ENCODE assay signal across 8 cellular contexts in the genomic region with DNA sequence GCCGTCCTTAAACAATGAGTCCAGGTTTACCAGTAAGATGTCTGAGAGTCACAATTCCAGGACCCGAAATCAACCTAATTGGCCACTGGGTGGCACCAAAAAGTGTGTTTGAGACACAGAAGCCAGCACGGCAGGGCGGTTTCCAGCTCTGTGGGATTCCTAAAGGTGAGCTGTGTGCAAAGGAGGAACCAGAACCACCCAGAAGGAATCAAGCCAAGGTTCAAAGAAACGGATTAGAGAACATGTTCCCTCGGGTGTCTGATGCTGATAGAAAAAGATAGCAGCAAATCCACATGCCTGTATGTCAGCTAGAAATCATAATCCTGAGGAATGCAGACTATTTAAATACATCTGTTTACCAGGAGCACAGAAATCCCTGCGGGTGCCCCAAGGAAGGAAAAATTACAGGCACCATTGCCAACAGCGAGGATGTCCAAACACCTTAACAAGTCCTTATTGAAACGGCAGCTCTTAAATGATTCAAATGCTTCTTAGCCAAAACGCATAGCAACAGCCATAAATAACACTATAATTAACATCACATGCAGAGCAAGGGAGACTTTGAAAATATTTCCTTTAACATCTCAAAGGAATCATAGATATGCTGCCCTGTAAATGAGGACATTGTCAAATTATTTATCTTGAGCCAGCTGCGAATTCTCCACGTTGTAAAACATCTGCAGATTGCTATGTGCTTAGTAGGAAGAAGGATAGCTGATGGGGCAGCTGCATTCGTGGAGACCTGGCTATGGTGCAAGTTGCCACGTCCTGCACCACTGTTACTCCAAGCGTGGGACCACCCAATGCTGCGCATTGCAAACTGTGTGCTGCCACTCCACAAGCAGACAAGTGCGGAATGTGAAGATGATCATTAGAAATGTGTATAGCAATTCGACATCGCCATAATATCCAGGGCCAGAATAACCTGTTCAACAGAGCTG.
DNase-seq lines count a peak whose midpoint lies in the region; ATAC-seq and TF ChIP-seq lines count a peak whose summit lies in the region.

No MANE protein-coding gene starts in this region.

- peaks cover 4 to 9% of the 10 kb centered on the region in 2 donors for H3K27me3 Mint-ChIP-seq in T-cell
- H3K27me3 Mint-ChIP-seq in brain = peaks cover 6% of the 10 kb centered on the region

- TF ChIP-seq CTCF in HEK293 (tag by site-specific recombination; IDR thresholded peaks at IDR 0.05) = peak; percentile 43; the same call in 1 of the 2 replicates
- TF ChIP-seq CTCF in brain (conservative IDR thresholded peaks at IDR 0.05) = peak; percentile 72 to 83

- H3K4me1 Mint-ChIP-seq in T-cell (peaks cover 0 to 3% (median 0%) of the 10 kb centered on the region in 3 donors), brain (peaks cover 18% of the 10 kb centered on the region)

- no peaks in the 10 kb centered on the region for H3K9me3 Mint-ChIP-seq in T-cell
- H3K9me3 Mint-ChIP-seq in brain = no peaks in the 10 kb centered on the region

- H3K27me3 ChIP-seq in iPS DF 6.9 (ENCODE audit: control insufficient read depth, insufficient read depth, low read length) = no peaks in the 10 kb centered on the region

- ATAC-seq in T-cell (replicated peaks in 1 of 4) (peak in 2 of 4 experiments; percentile 33 to 38), HG03439 (IDR thresholded peaks at IDR 0.05; ENCODE audit: unreplicated experiment) (no peak)

- H3K9me3 ChIP-seq in HEK293 (ENCODE audit: control insufficient read depth, insufficient read depth, low read depth, low read length) (no peaks in the 10 kb centered on the region), iPS DF 6.9 (ENCODE audit: control insufficient read depth, insufficient read depth, low read length) (no peaks in the 10 kb centered on the region)

- no CpG with 5 or more reads among the region's 19 CpGs for WGBS in iPS DF 6.9 (ENCODE audit: insufficient coverage, insufficient read length)

- H3K4me3 Mint-ChIP-seq in T-cell = no peak overlapping the region
- H3K4me3 Mint-ChIP-seq in brain = peak overlapping the region in 2 of 5 experiments; percentile 14 to 18

- no peaks in the 10 kb centered on the region for H3K36me3 Mint-ChIP-seq in T-cell
- no peaks in the 10 kb centered on the region for H3K36me3 Mint-ChIP-seq in brain

- H3K4me3 ChIP-seq in HEK293 (ENCODE audit: low read depth, low read length) = no peak overlapping the region
- no peak overlapping the region for H3K4me3 ChIP-seq in iPS DF 6.9 (ENCODE audit: low read length)

- H3K27ac ChIP-seq in HEK293 (ENCODE audit: extremely low read depth, low read depth, low read length) = no peak overlapping the region
- no peak overlapping the region for H3K27ac ChIP-seq in iPS DF 6.9 (ENCODE audit: low read length)

- H3K27ac Mint-ChIP-seq in T-cell (no peak overlapping the region), brain (peak overlapping the region in 3 of 5 experiments; percentile 17 to 72 (median 54))

- H3K36me3 ChIP-seq in HEK293 (ENCODE audit: control insufficient read depth in 2 of 2, insufficient read depth in 1 of 2, low read length in 2 of 2) (no peaks in the 10 kb centered on the region), iPS DF 6.9 (ENCODE audit: control insufficient read depth, insufficient read depth, low read length) (no peaks in the 10 kb centered on the region)

- H3K4me1 ChIP-seq in HEK293 (ENCODE audit: control insufficient read depth, insufficient read depth, low read length) (no peaks in the 10 kb centered on the region; the same call in 1 of the 2 replicates), iPS DF 6.9 (ENCODE audit: control insufficient read depth, insufficient read depth, low read length) (no peaks in the 10 kb centered on the region)

- DNase-seq in GM04503 (ENCODE audit: low read depth) (peak; percentile 81), NCI-H1436 (lab: John Stamatoyannopoulos, UW) (peak; percentile 39), T-cell (peak; percentile 4 to 48 (median 30)), iPS DF 6.9 (ENCODE audit: low read depth, low spot score) (peak; percentile 75)
- peak; percentile 6 to 31 for DNase-seq in stimulated activated CD4-positive, alpha-beta T cell treated with anti-CD3 and anti-CD28 coated beads, Interleukin-12 subunit alpha, Interleukin-12 subunit beta, amount 100 ng/mL, for 24 hours (ENCODE audit: low read depth in 2 of 2)

- POLR2A ChIA-PET in HEK293 (lab: Yijun Ruan, JAX) (no interaction called here), T-cell (lab: Charles Lee) (no interaction called here)

- CTCF ChIA-PET in HEK293 (lab: Yijun Ruan, JAX) (interaction anchor here (0.6 to 5.8 kb wide), 40 partner anchors 8 to 1250 kb away, joined by 3 to 44 read pairs (median 3); no protein-coding TSS in a partner anchor), T-cell (lab: Charles Lee) (interaction anchor here (0.6 to 2.0 kb wide), 11 partner anchors 231 to 1614 kb away, joined by 3 to 15 read pairs (median 4); no protein-coding TSS in a partner anchor)

TF ChIP-seq in HEK293, 187 proteins besides CTCF, POLR2A, EP300 and RAD21:
- TF ChIP-seq GLI4 (tag by site-specific recombination; IDR thresholded peaks at IDR 0.05) = no peak
- TF ChIP-seq ZNF654 (tag by site-specific recombination; IDR thresholded peaks at IDR 0.05; ENCODE audit: low read depth) = peak; percentile 77
- no peak for TF ChIP-seq ZNF785 (tag by site-specific recombination; IDR thresholded peaks at IDR 0.05)
- TF ChIP-seq ZIC2 (tag by site-specific recombination; IDR thresholded peaks at IDR 0.05) = 0 out of 2 replicates have a peak, but pooled peaks have one; percentile 33
TF ChIP-seq in HEK293: peak in this region for 2.

Comparison
In these comparisons a context has a peak if more than half of its experiments do, and no peak if none do; other contexts are left out.
1. DNase-seq: peak in every context shown above with its lines; median percentile 81 in GM04503; 75 in iPS DF 6.9; 39 in NCI-H1436; 30 in T-cell; 18 in stimulated activated CD4-positive, alpha-beta T cell treated with anti-CD3 and anti-CD28 coated beads, Interleukin-12 subunit alpha, Interleukin-12 subunit beta, amount 100 ng/mL, for 24 hours.
2. H3K27ac Mint-ChIP-seq: peak in brain (3 of 5); none in T-cell (0 of 2).